ENCODE assay signal across 13 cellular contexts in the genomic region with DNA sequence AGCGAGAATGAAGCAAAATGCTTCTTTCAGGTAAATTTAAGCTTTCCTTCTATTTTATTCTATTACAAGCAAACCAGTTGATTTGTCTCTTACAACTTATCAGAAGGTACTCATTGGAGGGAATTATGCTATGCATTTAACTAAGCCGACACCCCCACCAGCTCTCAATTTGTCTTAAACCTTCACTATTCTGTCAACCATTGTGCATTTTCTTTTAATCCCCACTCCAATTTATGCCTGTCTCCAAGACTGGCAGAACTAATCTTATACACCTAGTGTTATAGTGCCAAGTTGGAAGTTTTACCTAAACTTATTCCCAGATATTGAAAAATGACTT. TPM values are rescaled to one million over a fixed set of nuclear protein-coding genes. Genes with fewer than 3 reads are reported as not detected.
DNase-seq lines count a peak whose midpoint lies in the region; ATAC-seq and TF ChIP-seq lines count a peak whose summit lies in the region.
"Had no signal": no experiment of that assay in that cellular context is flagged by ENCODE, and none has a peak within 500 bp of the region (broad histone marks: within the 10 kb centered on the region; RNA-seq: fewer than 3 reads in every experiment).

No MANE protein-coding gene starts in this region.

- H3K4me3 Mint-ChIP-seq in HFFc6 = no peak overlapping the region
- no peak overlapping the region for H3K4me3 Mint-ChIP-seq in activated T-helper 17 cell treated with anti-CD3 and anti-CD28 coated beads, Interleukin-2, amount 50 U/mL, for 72 hours
- no peak overlapping the region for H3K4me3 Mint-ChIP-seq in natural killer cell treated with Interleukin-12 subunit alpha and Interleukin-12 subunit beta and Interleukin-15 and Interleukin-18, amount 100 ng/mL, for 72 hours

- peaks cover 25% of the 10 kb centered on the region for H3K4me1 Mint-ChIP-seq in HFFc6 (ENCODE audit: low read depth)
- no peaks in the 10 kb centered on the region for H3K4me1 Mint-ChIP-seq in activated T-helper 17 cell treated with anti-CD3 and anti-CD28 coated beads, Interleukin-2, amount 50 U/mL, for 72 hours
- H3K4me1 Mint-ChIP-seq in natural killer cell treated with Interleukin-12 subunit alpha and Interleukin-12 subunit beta and Interleukin-15 and Interleukin-18, amount 100 ng/mL, for 72 hours (ENCODE audit: low read depth in 2 of 2) = peaks cover 3 to 18% of the 10 kb centered on the region in 2 donors

- peaks cover 4% of the 10 kb centered on the region; the same call in 1 of the 2 replicates for H3K27me3 Mint-ChIP-seq in HFFc6 (ENCODE audit: insufficient read depth)
- no peaks in the 10 kb centered on the region for H3K27me3 Mint-ChIP-seq in activated T-helper 17 cell treated with anti-CD3 and anti-CD28 coated beads, Interleukin-2, amount 50 U/mL, for 72 hours
- no peaks in the 10 kb centered on the region for H3K27me3 Mint-ChIP-seq in natural killer cell treated with Interleukin-12 subunit alpha and Interleukin-12 subunit beta and Interleukin-15 and Interleukin-18, amount 100 ng/mL, for 72 hours

- H3K36me3 Mint-ChIP-seq in HFFc6 (ENCODE audit: low read depth) = peaks cover 46% of the 10 kb centered on the region
- H3K36me3 Mint-ChIP-seq in activated T-helper 17 cell treated with anti-CD3 and anti-CD28 coated beads, Interleukin-2, amount 50 U/mL, for 72 hours (ENCODE audit: low read depth) = peaks cover 96% of the 10 kb centered on the region
- peaks cover 20% of the 10 kb centered on the region for H3K36me3 Mint-ChIP-seq in natural killer cell treated with Interleukin-12 subunit alpha and Interleukin-12 subunit beta and Interleukin-15 and Interleukin-18, amount 100 ng/mL, for 72 hours

- no peak for TF ChIP-seq CTCF in HFFc6 (IDR thresholded peaks at IDR 0.05)

- DNase-seq in NCI-H82 (lab: John Stamatoyannopoulos, UW) (peak; percentile 38), NCI-H82 treated with DMSO at 0.1 percent for 48 hours (lab: John Stamatoyannopoulos, UW; ENCODE audit: unreplicated experiment) (no peak), HFFc6 (no peak), medulla oblongata (ENCODE audit: extremely low spot score) (no peak)
- DNase-seq in natural killer cell treated with Interleukin-12 subunit alpha and Interleukin-12 subunit beta and Interleukin-15 and Interleukin-18, amount 100 ng/mL, for 72 hours (ENCODE audit: low spot score) = no peak
- DNase-seq: colonic mucosa, DMS79 treated with DMSO at 0.1 percent for 48 hours, NCI-H146, NCI-H510A, T-helper 9 cell had no signal

- ATAC-seq in activated T-helper 17 cell treated with anti-CD3 and anti-CD28 coated beads, Interleukin-2, amount 50 U/mL, for 72 hours (replicated peaks) = no peak
- ATAC-seq in natural killer cell treated with Interleukin-12 subunit alpha and Interleukin-12 subunit beta and Interleukin-15 and Interleukin-18, amount 100 ng/mL, for 72 hours = no peak
- no peak for ATAC-seq in HG03521 (IDR thresholded peaks at IDR 0.05; ENCODE audit: unreplicated experiment)
- ATAC-seq in HG02678 (IDR thresholded peaks at IDR 0.05; ENCODE audit: unreplicated experiment) = no peak

- H3K9me3 Mint-ChIP-seq in HFFc6 = no peaks in the 10 kb centered on the region
- H3K9me3 Mint-ChIP-seq in activated T-helper 17 cell treated with anti-CD3 and anti-CD28 coated beads, Interleukin-2, amount 50 U/mL, for 72 hours = no peaks in the 10 kb centered on the region
- H3K9me3 Mint-ChIP-seq in natural killer cell treated with Interleukin-12 subunit alpha and Interleukin-12 subunit beta and Interleukin-15 and Interleukin-18, amount 100 ng/mL, for 72 hours = no peaks in the 10 kb centered on the region

- peak overlapping the region; percentile 62 for H3K27ac Mint-ChIP-seq in HFFc6
- H3K27ac Mint-ChIP-seq in activated T-helper 17 cell treated with anti-CD3 and anti-CD28 coated beads, Interleukin-2, amount 50 U/mL, for 72 hours = peak overlapping the region; percentile 21
- peak overlapping the region; percentile 24 to 69 for H3K27ac Mint-ChIP-seq in natural killer cell treated with Interleukin-12 subunit alpha and Interleukin-12 subunit beta and Interleukin-15 and Interleukin-18, amount 100 ng/mL, for 72 hours

RNA-seq across cellular contexts. Expression of gene TAF1D, which starts 12.5 kb away (rescaled TPM):
- total RNA-seq in HFFc6 (2021; fragmentation: NEBNext Ultra II Directional; extraction: Animal tissue kit (Norgen Biotek cat#: 25700)) = 100 to 1,000 TPM in 2 of 6 experiments, 10 to 100 TPM in 4; 89.6 to 112 (median 97.0) TPM
- 100 to 1,000 TPM; 262 to 270 TPM for total RNA-seq in activated T-helper 17 cell treated with anti-CD3 and anti-CD28 coated beads, Interleukin-2, amount 50 U/mL, for 72 hours
- total RNA-seq in natural killer cell treated with Interleukin-12 subunit alpha and Interleukin-12 subunit beta and Interleukin-15 and Interleukin-18, amount 100 ng/mL, for 72 hours = 100 to 1,000 TPM; 146 to 329 TPM

RNA-seq across cellular contexts. Expression of gene C11orf54, which starts 12.7 kb away (rescaled TPM):
- total RNA-seq in HFFc6 (2021; fragmentation: NEBNext Ultra II Directional; extraction: Animal tissue kit (Norgen Biotek cat#: 25700)) = 10 to 100 TPM; 10.1 to 14.4 (median 12.7) TPM
- 10 to 100 TPM; 27.2 to 51.7 TPM for total RNA-seq in activated T-helper 17 cell treated with anti-CD3 and anti-CD28 coated beads, Interleukin-2, amount 50 U/mL, for 72 hours
- 10 to 100 TPM; 19.6 to 25.5 TPM for total RNA-seq in natural killer cell treated with Interleukin-12 subunit alpha and Interleukin-12 subunit beta and Interleukin-15 and Interleukin-18, amount 100 ng/mL, for 72 hours

RNA-seq across cellular contexts. Expression of gene MED17, which starts 55.3 kb away (rescaled TPM):
- total RNA-seq in HFFc6 (2021; fragmentation: NEBNext Ultra II Directional; extraction: Animal tissue kit (Norgen Biotek cat#: 25700)) = 10 to 100 TPM; 21.6 to 28.1 (median 25.5) TPM
- total RNA-seq in activated T-helper 17 cell treated with anti-CD3 and anti-CD28 coated beads, Interleukin-2, amount 50 U/mL, for 72 hours = 10 to 100 TPM; 38.7 to 42.3 TPM
- total RNA-seq in natural killer cell treated with Interleukin-12 subunit alpha and Interleukin-12 subunit beta and Interleukin-15 and Interleukin-18, amount 100 ng/mL, for 72 hours = 10 to 100 TPM; 47.7 to 60.6 TPM
